In genomic region chr6:20292905-20293304, GRCh38 we compare ENCODE assay signal across 1 cellular context.
TF ChIP-seq lines count a peak whose summit lies in the region.

No MANE protein-coding gene starts in this region.

TF ChIP-seq in IMR-90, 13 proteins besides CTCF, POLR2A, EP300 and RAD21:
- no peak for TF ChIP-seq FOS (IDR thresholded peaks at IDR 0.05; ENCODE audit: low read depth, low read length)
- no peak for TF ChIP-seq ELK1 (IDR thresholded peaks at IDR 0.05; ENCODE audit: borderline replicate concordance, low read depth, low read length)
- TF ChIP-seq CHD1 (IDR thresholded peaks at IDR 0.05; ENCODE audit: low read depth, low read length), result no peak
- no peak for TF ChIP-seq NFE2L2 (IDR thresholded peaks at IDR 0.05; ENCODE audit: low read depth, low read length)
- TF ChIP-seq MAZ (IDR thresholded peaks at IDR 0.05; ENCODE audit: borderline replicate concordance, low read depth, low read length), result no peak
- TF ChIP-seq CEBPB (IDR thresholded peaks at IDR 0.05; ENCODE audit: low read depth, low read length), result no peak
- TF ChIP-seq SMC3 (IDR thresholded peaks at IDR 0.05; ENCODE audit: low read depth, low read length), result no peak
- no peak for TF ChIP-seq BHLHE40 (IDR thresholded peaks at IDR 0.05; ENCODE audit: low read depth, low read length)
- TF ChIP-seq RFX5 (IDR thresholded peaks at IDR 0.05; ENCODE audit: low read depth, low read length), result no peak
- no peak for TF ChIP-seq MXI1 (IDR thresholded peaks at IDR 0.05; ENCODE audit: borderline replicate concordance, low read depth, low read length)
- TF ChIP-seq MAFK (IDR thresholded peaks at IDR 0.05; ENCODE audit: low read depth, low read length), result no peak
- no peak for TF ChIP-seq RCOR1 (IDR thresholded peaks at IDR 0.05; ENCODE audit: insufficient replicate concordance, low read length)
- TF ChIP-seq USF2 (IDR thresholded peaks at IDR 0.05; ENCODE audit: low read depth, low read length), result no peak
